Comparison of ENCODE assay signal across 8 cellular contexts in the genomic region with DNA sequence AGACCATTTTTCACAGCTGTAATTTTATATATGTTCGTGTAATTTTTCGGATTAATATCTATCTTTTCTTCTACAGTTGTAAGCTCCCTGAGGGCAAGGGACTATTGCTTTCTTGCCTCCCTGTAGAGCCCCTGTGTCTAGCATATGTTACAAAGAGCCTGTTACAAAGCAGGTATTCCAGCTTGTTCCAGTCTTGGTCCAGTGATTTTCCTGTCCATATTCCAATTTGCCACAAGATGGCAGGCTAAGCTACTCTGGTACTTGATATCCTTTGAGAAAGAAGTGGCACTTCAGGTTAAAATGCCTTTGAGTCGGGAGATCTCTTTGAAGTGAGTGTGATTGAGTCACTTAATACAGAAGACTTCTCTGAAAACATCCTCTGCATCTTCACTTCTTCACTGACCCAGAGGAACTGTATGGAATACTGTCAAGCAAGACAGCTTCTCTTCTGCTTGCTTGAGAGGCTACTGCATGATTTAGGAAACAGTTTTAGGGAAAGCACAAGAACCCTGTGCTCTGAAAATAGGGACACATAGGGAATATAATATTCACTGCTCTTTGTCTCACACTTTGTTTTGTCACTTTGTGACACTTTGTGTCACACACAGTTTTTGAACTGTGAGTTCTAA. TPM values are rescaled to one million over a fixed set of nuclear protein-coding genes. Genes with fewer than 3 reads are reported as not detected.
DNase-seq lines count a peak whose midpoint lies in the region; ATAC-seq, FAIRE-seq and TF ChIP-seq lines count a peak whose summit lies in the region.

No MANE protein-coding gene starts in this region.

- no peaks in the 10 kb centered on the region for H3K79me2 ChIP-seq in K562 (ENCODE audit: control insufficient read depth, insufficient read depth, low read length)

- no TSS peak for BruUV-seq in K562 (replicated peaks; lab: Mats Ljungman, UMichigan)

- peak; percentile 96 for FAIRE-seq in H54 (lab: Jason Lieb, UNC)
- peak; percentile 85 for FAIRE-seq in K562 (lab: Jason Lieb, UNC)

- H3K4me1 ChIP-seq in K562 (replicated peaks in 1 of 2; ENCODE audit: control insufficient read depth in 2 of 2, insufficient read depth in 2 of 2, low read length in 2 of 2): peaks cover 6% of the 10 kb centered on the region in 2 experiments; a peak in 3 of 5 replicates

- TF ChIP-seq CTCF in AG04449 (IDR thresholded peaks at IDR 0.05; ENCODE audit: insufficient read depth, low read length, missing control alignments) (peak; percentile 62), K562 (IDR thresholded peaks at IDR 0.05 in 2 of 3, conservative IDR thresholded peaks at IDR 0.05 in 1 of 3; ENCODE audit: insufficient read depth in 2 of 3, low read depth in 1 of 3, low read length in 3 of 3) (peak; percentile 62 to 68 (median 66); a peak in 5 of 6 replicates)

- H3K36me3 ChIP-seq in K562 (ENCODE audit: control insufficient read depth, insufficient read depth, low read length): no peaks in the 10 kb centered on the region

- CTCF ChIA-PET in AG04449 (lab: Yijun Ruan, JAX) (interaction anchor here (0.7 to 8.5 kb wide), 44 partner anchors 8 to 1418 kb away, joined by 3 to 215 read pairs (median 5); partner anchors contain the start of gene CAVIN4), K562 (lab: Yijun Ruan, JAX; ENCODE audit: low intra/inter-chr PET ratio) (interaction anchor here (0.6 to 2.9 kb wide), 5 partner anchors 633 to 1439 kb away, joined by 3 to 19 read pairs (median 3); no protein-coding TSS in a partner anchor)

- H4K20me1 ChIP-seq in K562 (replicated peaks; ENCODE audit: control insufficient read depth, insufficient read depth, low read length): no peaks in the 10 kb centered on the region

- H3K9me1 ChIP-seq in K562 (ENCODE audit: control insufficient read depth, insufficient read depth, low read length): no peaks in the 10 kb centered on the region

- no peak overlapping the region for H3K9ac ChIP-seq in K562 (ENCODE audit: insufficient read depth in 1 of 2, low read depth in 2 of 2, low read length in 2 of 2)

- ATAC-seq in K562 (peak; percentile 54), left lobe of liver (peak; percentile 66), HG02970 (IDR thresholded peaks at IDR 0.05; ENCODE audit: low FRiP score, unreplicated experiment) (no peak)

- 0% methylated on average over 3 of the region's 3 CpGs for WGBS in K562 (ENCODE audit: insufficient coverage, low coverage, missing lambda C conversion rate)

- no peak overlapping the region for H3K4me2 ChIP-seq in K562 (ENCODE audit: insufficient read depth, low read length)

- TF ChIP-seq RAD21 in K562 (CRISPR knock-in tag; conservative IDR thresholded peaks at IDR 0.05 in 1 of 2, IDR thresholded peaks at IDR 0.05 in 1 of 2): peak; percentile 53 to 74

- H2AFZ ChIP-seq in K562 (ENCODE audit: low read depth, low read length): no peak overlapping the region

- H3K27ac ChIP-seq in K562 (ENCODE audit: extremely low read depth, low read depth, low read length): no peak overlapping the region

- in situ Hi-C loops in K562 (cut with MboI): loop anchor here (10.0 kb wide), 1 partner anchor 702 kb away; no protein-coding TSS in a partner anchor

- intact Hi-C loops in K562 (cut with micrococcal nuclease): loop anchor here (1.0 to 10.0 kb wide), 2 partner anchors 632 to 709 kb away; no protein-coding TSS in a partner anchor

- no peak for DNase-seq in AG04449 (ENCODE audit: low read depth, low spot score)
- DNase-seq in H54 (ENCODE audit: insufficient read length, low spot score): peak; percentile 45
- peak; percentile 42 for DNase-seq in NCI-H226
- DNase-seq in K562 (ENCODE audit: extremely low read depth in 1 of 4, low spot score in 3 of 4): peak; percentile 31 to 55 (median 36)
- no peak for DNase-seq in left lobe of liver (ENCODE audit: low spot score)
- DNase-seq in GM19240 (ENCODE audit: insufficient read length, low spot score): no peak
- DNase-seq in OCI-M2 (lab: John Stamatoyannopoulos, UW; ENCODE audit: unreplicated experiment): no peak

- H3K9me3 ChIP-seq in K562 (replicated peaks; ENCODE audit: control insufficient read depth, insufficient read depth, low read depth, low read length): no peaks in the 10 kb centered on the region

- no peak for TF ChIP-seq EP300 in K562 (IDR thresholded peaks at IDR 0.05; ENCODE audit: low read length)

- H3K4me3 ChIP-seq in AG04449 (ENCODE audit: low read depth, low read length): no peak overlapping the region
- H3K4me3 ChIP-seq in K562: no peak overlapping the region

- POLR2A ChIA-PET in AG04449 (lab: Yijun Ruan, JAX): no interaction called here
- POLR2A ChIA-PET in K562 (lab: Yijun Ruan, JAX): interaction anchor here (0.7 to 1.3 kb wide), 3 partner anchors 12 to 710 kb away, joined by 3 to 7 read pairs (median 4); no protein-coding TSS in a partner anchor

- TF ChIP-seq POLR2A in H54 (IDR thresholded peaks at IDR 0.05; ENCODE audit: low read depth, low read length) (no peak), K562 (conservative IDR thresholded peaks at IDR 0.05) (no peak)

- no peaks in the 10 kb centered on the region for H3K27me3 ChIP-seq in K562 (ENCODE audit: control insufficient read depth in 2 of 2, insufficient read depth in 2 of 2, low read length in 2 of 2)

TF ChIP-seq in K562, 482 proteins besides CTCF, POLR2A, EP300 and RAD21 (continues in another document):
- TF ChIP-seq ESRRB (CRISPR knock-in tag; IDR thresholded peaks at IDR 0.05; ENCODE audit: borderline replicate concordance) (no peak), SMC3 (conservative IDR thresholded peaks at IDR 0.05; ENCODE audit: insufficient read depth, low read depth, low read length) (0 out of 2 replicates have a peak, but pooled peaks have one; percentile 26), THRB (CRISPR knock-in tag; conservative IDR thresholded peaks at IDR 0.05) (no peak), SNAPC5 (CRISPR knock-in tag; IDR thresholded peaks at IDR 0.05) (no peak), ZC3H8 (IDR thresholded peaks at IDR 0.05) (no peak), ZFP30 (CRISPR knock-in tag; IDR thresholded peaks at IDR 0.05; ENCODE audit: borderline replicate concordance) (no peak), ELF1 (tag; IDR thresholded peaks at IDR 0.05) (no peak), ZNF444 (CRISPR knock-in tag; IDR thresholded peaks at IDR 0.05) (no peak)
- TF ChIP-seq, protein P1, sequence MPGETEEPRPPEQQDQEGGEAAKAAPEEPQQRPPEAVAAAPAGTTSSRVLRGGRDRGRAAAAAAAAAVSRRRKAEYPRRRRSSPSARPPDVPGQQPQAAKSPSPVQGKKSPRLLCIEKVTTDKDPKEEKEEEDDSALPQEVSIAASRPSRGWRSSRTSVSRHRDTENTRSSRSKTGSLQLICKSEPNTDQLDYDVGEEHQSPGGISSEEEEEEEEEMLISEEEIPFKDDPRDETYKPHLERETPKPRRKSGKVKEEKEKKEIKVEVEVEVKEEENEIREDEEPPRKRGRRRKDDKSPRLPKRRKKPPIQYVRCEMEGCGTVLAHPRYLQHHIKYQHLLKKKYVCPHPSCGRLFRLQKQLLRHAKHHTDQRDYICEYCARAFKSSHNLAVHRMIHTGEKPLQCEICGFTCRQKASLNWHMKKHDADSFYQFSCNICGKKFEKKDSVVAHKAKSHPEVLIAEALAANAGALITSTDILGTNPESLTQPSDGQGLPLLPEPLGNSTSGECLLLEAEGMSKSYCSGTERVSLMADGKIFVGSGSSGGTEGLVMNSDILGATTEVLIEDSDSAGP (CRISPR knock-in tag; IDR thresholded peaks at IDR 0.05): no peak
- TF ChIP-seq, protein P2, sequence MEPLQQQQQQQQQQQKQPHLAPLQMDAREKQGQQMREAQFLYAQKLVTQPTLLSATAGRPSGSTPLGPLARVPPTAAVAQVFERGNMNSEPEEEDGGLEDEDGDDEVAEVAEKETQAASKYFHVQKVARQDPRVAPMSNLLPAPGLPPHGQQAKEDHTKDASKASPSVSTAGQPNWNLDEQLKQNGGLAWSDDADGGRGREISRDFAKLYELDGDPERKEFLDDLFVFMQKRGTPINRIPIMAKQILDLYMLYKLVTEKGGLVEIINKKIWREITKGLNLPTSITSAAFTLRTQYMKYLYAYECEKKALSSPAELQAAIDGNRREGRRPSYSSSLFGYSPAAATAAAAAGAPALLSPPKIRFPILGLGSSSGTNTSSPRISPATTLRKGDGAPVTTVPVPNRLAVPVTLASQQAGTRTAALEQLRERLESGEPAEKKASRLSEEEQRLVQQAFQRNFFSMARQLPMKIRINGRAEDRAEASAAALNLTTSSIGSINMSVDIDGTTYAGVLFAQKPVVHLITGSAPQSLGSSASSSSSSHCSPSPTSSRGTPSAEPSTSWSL (CRISPR knock-in tag; IDR thresholded peaks at IDR 0.05; ENCODE audit: borderline replicate concordance): no peak

RNA-seq across cellular contexts. Expression of gene CAVIN4, which starts 24.5 kb away (rescaled TPM):
- 0.28 and 0.90 TPM in 2 replicates for total RNA-seq in K562 (2011; cell fraction: chromatin; rRNA removed; ENCODE audit: low replicate concordance)
- 0.17 and 0.26 TPM in 2 replicates for total RNA-seq in K562 (2011; cell fraction: nucleolus; rRNA removed)
- 0.61 and 0.73 TPM in 2 replicates for total RNA-seq in K562 (2011; cell fraction: nucleoplasm; rRNA removed)
- total RNA-seq in K562 (2014; rRNA removed) (0.12 and 0.23 TPM in 2 replicates), K562 (2014; rRNA removed; fragmentation: Illumina TruSeq; extraction: Trizol) (0.29 TPM in 2 replicates), K562 (2015; rRNA removed; fragmentation: Illumina TruSeq; extraction: Trizol) (0.25 and 0.30 TPM in 2 replicates), K562 (2021) (0.18 and 0.20 TPM in 2 replicates), left lobe of liver (0.13 TPM)
- polyA plus RNA-seq in K562 (2011; rRNA removed) (0.05 and 0.11 TPM in 2 replicates), K562 (2014; fragmentation: Illumina TruSeq; extraction: Trizol) (0.19 and 0.27 TPM in 2 replicates), K562 (2014; fragmentation: Nextera tagmentation; extraction: Ambion mirVana) (under 1 TPM; 0.06 TPM), K562 (2014; rRNA removed) (0.08 and 0.11 TPM in 2 replicates)
- polyA plus RNA-seq in K562 (2011; cell fraction: cytosol; rRNA removed): 0.04 TPM in 1 of 2 replicates, not detected in the other
- 0.14 and 0.20 TPM in 2 replicates for polyA plus RNA-seq in K562 (2011; cell fraction: nucleus; rRNA removed)
- 0.16 and 0.18 TPM in 2 replicates for polyA plus RNA-seq in K562 (2012)
- 0.18 and 0.33 TPM in 2 replicates for polyA minus RNA-seq in K562 (2011; rRNA and poly(A)+ RNA removed)
- polyA minus RNA-seq in K562 (2011; cell fraction: cytosol; rRNA and poly(A)+ RNA removed): not detected in 2 replicates
- polyA minus RNA-seq in K562 (2011; cell fraction: nucleus; rRNA and poly(A)+ RNA removed): 0.27 and 0.33 TPM in 2 replicates

Comparison
In these comparisons a context has a peak if more than half of its experiments do, and no peak if none do; other contexts are left out.
1. DNase-seq: peak in H54 (single experiment), NCI-H226 (single experiment) and K562 (4 of 4); none in AG04449 (single experiment), left lobe of liver (single experiment), GM19240 (single experiment) and OCI-M2 (single experiment).